Comparison of ENCODE assay signal across 1 cellular context in the genomic region with DNA sequence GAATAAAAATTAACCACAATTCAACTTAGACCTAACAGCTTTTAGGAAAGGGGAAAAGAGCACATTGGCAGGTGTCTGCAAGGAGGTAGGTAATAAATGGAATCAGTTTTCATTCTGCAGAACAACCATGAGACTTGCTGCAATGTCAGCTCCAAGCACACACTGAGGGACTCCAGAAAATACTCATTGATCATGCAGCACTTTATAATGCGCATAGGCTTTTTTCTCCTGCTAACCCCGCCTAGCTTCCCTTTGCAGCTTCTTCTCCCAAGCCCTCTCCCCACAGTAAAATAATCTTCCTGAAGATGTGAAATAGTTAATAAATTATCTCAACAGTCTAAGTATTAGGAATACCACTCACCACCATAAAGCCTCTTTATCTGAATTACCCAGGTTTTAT.
TF ChIP-seq lines count a peak whose summit lies in the region.

No MANE protein-coding gene starts in this region.

TF ChIP-seq in GM23338, 12 proteins besides CTCF, POLR2A, EP300 and RAD21 (continued from another document):
- TF ChIP-seq, protein P1, sequence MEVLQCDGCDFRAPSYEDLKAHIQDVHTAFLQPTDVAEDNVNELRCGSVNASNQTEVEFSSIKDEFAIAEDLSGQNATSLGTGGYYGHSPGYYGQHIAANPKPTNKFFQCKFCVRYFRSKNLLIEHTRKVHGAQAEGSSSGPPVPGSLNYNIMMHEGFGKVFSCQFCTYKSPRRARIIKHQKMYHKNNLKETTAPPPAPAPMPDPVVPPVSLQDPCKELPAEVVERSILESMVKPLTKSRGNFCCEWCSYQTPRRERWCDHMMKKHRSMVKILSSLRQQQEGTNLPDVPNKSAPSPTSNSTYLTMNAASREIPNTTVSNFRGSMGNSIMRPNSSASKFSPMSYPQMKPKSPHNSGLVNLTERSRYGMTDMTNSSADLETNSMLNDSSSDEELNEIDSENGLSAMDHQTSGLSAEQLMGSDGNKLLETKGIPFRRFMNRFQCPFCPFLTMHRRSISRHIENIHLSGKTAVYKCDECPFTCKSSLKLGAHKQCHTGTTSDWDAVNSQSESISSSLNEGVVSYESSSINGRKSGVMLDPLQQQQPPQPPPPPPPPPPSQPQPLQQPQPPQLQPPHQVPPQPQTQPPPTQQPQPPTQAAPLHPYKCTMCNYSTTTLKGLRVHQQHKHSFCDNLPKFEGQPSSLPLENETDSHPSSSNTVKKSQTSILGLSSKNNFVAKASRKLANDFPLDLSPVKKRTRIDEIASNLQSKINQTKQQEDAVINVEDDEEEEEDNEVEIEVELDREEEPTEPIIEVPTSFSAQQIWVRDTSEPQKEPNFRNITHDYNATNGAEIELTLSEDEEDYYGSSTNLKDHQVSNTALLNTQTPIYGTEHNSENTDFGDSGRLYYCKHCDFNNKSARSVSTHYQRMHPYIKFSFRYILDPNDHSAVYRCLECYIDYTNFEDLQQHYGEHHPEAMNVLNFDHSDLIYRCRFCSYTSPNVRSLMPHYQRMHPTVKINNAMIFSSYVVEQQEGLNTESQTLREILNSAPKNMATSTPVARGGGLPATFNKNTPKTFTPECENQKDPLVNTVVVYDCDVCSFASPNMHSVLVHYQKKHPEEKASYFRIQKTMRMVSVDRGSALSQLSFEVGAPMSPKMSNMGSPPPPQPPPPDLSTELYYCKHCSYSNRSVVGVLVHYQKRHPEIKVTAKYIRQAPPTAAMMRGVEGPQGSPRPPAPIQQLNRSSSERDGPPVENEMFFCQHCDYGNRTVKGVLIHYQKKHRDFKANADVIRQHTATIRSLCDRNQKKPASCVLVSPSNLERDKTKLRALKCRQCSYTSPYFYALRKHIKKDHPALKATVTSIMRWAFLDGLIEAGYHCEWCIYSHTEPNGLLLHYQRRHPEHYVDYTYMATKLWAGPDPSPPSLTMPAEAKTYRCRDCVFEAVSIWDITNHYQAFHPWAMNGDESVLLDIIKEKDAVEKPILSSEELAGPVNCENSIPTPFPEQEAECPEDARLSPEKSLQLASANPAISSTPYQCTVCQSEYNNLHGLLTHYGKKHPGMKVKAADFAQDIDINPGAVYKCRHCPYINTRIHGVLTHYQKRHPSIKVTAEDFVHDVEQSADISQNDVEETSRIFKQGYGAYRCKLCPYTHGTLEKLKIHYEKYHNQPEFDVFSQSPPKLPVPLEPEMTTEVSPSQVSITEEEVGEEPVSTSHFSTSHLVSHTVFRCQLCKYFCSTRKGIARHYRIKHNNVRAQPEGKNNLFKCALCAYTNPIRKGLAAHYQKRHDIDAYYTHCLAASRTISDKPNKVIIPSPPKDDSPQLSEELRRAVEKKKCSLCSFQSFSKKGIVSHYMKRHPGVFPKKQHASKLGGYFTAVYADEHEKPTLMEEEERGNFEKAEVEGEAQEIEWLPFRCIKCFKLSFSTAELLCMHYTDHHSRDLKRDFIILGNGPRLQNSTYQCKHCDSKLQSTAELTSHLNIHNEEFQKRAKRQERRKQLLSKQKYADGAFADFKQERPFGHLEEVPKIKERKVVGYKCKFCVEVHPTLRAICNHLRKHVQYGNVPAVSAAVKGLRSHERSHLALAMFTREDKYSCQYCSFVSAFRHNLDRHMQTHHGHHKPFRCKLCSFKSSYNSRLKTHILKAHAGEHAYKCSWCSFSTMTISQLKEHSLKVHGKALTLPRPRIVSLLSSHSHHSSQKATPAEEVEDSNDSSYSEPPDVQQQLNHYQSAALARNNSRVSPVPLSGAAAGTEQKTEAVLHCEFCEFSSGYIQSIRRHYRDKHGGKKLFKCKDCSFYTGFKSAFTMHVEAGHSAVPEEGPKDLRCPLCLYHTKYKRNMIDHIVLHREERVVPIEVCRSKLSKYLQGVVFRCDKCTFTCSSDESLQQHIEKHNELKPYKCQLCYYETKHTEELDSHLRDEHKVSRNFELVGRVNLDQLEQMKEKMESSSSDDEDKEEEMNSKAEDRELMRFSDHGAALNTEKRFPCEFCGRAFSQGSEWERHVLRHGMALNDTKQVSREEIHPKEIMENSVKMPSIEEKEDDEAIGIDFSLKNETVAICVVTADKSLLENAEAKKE (CRISPR knock-in tag; IDR thresholded peaks at IDR 0.05) = no peak
- no peak for TF ChIP-seq ETS1 (IDR thresholded peaks at IDR 0.05)
- TF ChIP-seq, protein P2, sequence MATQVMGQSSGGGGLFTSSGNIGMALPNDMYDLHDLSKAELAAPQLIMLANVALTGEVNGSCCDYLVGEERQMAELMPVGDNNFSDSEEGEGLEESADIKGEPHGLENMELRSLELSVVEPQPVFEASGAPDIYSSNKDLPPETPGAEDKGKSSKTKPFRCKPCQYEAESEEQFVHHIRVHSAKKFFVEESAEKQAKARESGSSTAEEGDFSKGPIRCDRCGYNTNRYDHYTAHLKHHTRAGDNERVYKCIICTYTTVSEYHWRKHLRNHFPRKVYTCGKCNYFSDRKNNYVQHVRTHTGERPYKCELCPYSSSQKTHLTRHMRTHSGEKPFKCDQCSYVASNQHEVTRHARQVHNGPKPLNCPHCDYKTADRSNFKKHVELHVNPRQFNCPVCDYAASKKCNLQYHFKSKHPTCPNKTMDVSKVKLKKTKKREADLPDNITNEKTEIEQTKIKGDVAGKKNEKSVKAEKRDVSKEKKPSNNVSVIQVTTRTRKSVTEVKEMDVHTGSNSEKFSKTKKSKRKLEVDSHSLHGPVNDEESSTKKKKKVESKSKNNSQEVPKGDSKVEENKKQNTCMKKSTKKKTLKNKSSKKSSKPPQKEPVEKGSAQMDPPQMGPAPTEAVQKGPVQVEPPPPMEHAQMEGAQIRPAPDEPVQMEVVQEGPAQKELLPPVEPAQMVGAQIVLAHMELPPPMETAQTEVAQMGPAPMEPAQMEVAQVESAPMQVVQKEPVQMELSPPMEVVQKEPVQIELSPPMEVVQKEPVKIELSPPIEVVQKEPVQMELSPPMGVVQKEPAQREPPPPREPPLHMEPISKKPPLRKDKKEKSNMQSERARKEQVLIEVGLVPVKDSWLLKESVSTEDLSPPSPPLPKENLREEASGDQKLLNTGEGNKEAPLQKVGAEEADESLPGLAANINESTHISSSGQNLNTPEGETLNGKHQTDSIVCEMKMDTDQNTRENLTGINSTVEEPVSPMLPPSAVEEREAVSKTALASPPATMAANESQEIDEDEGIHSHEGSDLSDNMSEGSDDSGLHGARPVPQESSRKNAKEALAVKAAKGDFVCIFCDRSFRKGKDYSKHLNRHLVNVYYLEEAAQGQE (IDR thresholded peaks at IDR 0.05; ENCODE audit: unreplicated experiment) = no peak
- no peak for TF ChIP-seq CREB1 (CRISPR knock-in tag; IDR thresholded peaks at IDR 0.05; ENCODE audit: low read depth)
- TF ChIP-seq STAT1 (IDR thresholded peaks at IDR 0.05; ENCODE audit: unreplicated experiment) = no peak
- TF ChIP-seq JUNB (IDR thresholded peaks at IDR 0.05; ENCODE audit: unreplicated experiment) = no peak
- no peak for TF ChIP-seq POLR2AphosphoS5 (IDR thresholded peaks at IDR 0.05; ENCODE audit: low read depth)
- no peak for TF ChIP-seq NANOG (IDR thresholded peaks at IDR 0.05; ENCODE audit: borderline replicate concordance)
